1 cellular context compared by ENCODE assay signal in genomic region chr11:134252539-134253188, GRCh38.
TF ChIP-seq lines count a peak whose summit lies in the region.

No MANE protein-coding gene starts in this region.

TF ChIP-seq in endothelial cell of umbilical vein, 7 proteins besides CTCF, POLR2A, EP300 and RAD21:
- no peak for TF ChIP-seq POLR2AphosphoS5 (IDR thresholded peaks at IDR 0.05; ENCODE audit: insufficient read depth, low read depth, low read length)
- TF ChIP-seq MYC (IDR thresholded peaks at IDR 0.05; ENCODE audit: low read depth, low read length): no peak
- TF ChIP-seq EZH2 (IDR thresholded peaks at IDR 0.05; ENCODE audit: borderline replicate concordance, low read depth, low read length, severe bottlenecking): no peak
- no peak for TF ChIP-seq JUN (IDR thresholded peaks at IDR 0.05; ENCODE audit: borderline replicate concordance, insufficient read depth, insufficient read length, low read depth)
- TF ChIP-seq MAX (IDR thresholded peaks at IDR 0.05; ENCODE audit: insufficient read depth, insufficient read length): no peak
- TF ChIP-seq FOS (IDR thresholded peaks at IDR 0.05; ENCODE audit: borderline replicate concordance, insufficient read depth, low read length): no peak
- TF ChIP-seq GATA2 (IDR thresholded peaks at IDR 0.05; ENCODE audit: insufficient read depth, insufficient read length, low read depth, low read length): no peak
